Comparison of ENCODE assay signal across 15 cellular contexts in genomic region chr9:136764301-136764891, GRCh38. TPM values are rescaled to one million over a fixed set of nuclear protein-coding genes. Genes with fewer than 3 reads are reported as not detected.
A peak's percentile ranks its signal among the peaks of the same experiment; 100 is the strongest.
DNase-seq lines count a peak whose midpoint lies in the region; ATAC-seq and TF ChIP-seq lines count a peak whose summit lies in the region.
"Had no signal": no experiment of that assay in that cellular context is flagged by ENCODE, and none has a peak within 500 bp of the region (broad histone marks: within the 10 kb centered on the region; RNA-seq: fewer than 3 reads in every experiment).

Gene LCN15, minus strand, starts transcription at chr9:136764518. Its CDS starts 30 bp downstream, at chr9:136764488.

- DNase-seq in left ventricle myocardium superior (no peak), right atrium auricular region (ENCODE audit: low spot score) (no peak), NCI-H345 treated with DMSO at 0.1 percent for 48 hours (lab: John Stamatoyannopoulos, UW; ENCODE audit: unreplicated experiment) (peak; percentile 75), iPS DF 6.9 (ENCODE audit: low read depth, low spot score) (no peak), upper lobe of right lung (peak; percentile 60), head of caudate nucleus (no peak), iPS-NIHi11 (ENCODE audit: low spot score) (no peak)
- DNase-seq in effector CD4-positive, alpha-beta T cell = no peak
- DNase-seq: activated T-cell treated with anti-CD3 and anti-CD28 coated beads, Interleukin-2, amount 50 U/mL, for 48 hours; DMS79 treated with DMSO at 0.1 percent for 48 hours; foreskin keratinocyte; left lung; NCI-H1105 treated with DMSO at 0.1 percent for 48 hours; stimulated activated naive CD8-positive, alpha-beta T cell treated with anti-CD3 and anti-CD28 coated beads, Interleukin-15, amount 100 ng/mL, for 72 hours had no signal

- no peak within 1 kb of the TSS for H3K4me3 ChIP-seq in right atrium auricular region
- H3K4me3 ChIP-seq in iPS DF 6.9 (ENCODE audit: low read length) = peak within 1 kb of the TSS; percentile 10; the same call in 1 of the 2 replicates
- no peak within 1 kb of the TSS for H3K4me3 ChIP-seq in upper lobe of right lung
- H3K4me3 ChIP-seq: left lung had no signal

- H3K27ac ChIP-seq in right atrium auricular region (no peak within 1 kb of the TSS), iPS DF 6.9 (ENCODE audit: low read length) (no peak within 1 kb of the TSS), upper lobe of right lung (no peak within 1 kb of the TSS)
- H3K27ac ChIP-seq: foreskin keratinocyte, left lung had no signal

- H3K27me3 ChIP-seq in right atrium auricular region (no peaks in the 10 kb centered on the region), iPS DF 6.9 (ENCODE audit: control insufficient read depth, insufficient read depth, low read length) (no peaks in the 10 kb centered on the region), upper lobe of right lung (no peaks in the 10 kb centered on the region)

- no peaks in the 10 kb centered on the region for H3K9me3 ChIP-seq in right atrium auricular region
- no peaks in the 10 kb centered on the region for H3K9me3 ChIP-seq in iPS DF 6.9 (ENCODE audit: control insufficient read depth, insufficient read depth, low read length)
- no peaks in the 10 kb centered on the region for H3K9me3 ChIP-seq in upper lobe of right lung
- H3K9me3 ChIP-seq: left lung had no signal

- peak; percentile 4 for ATAC-seq in left ventricle myocardium superior
- no peak for ATAC-seq in upper lobe of right lung
- ATAC-seq: foreskin keratinocyte; left lung; stimulated activated naive CD8-positive, alpha-beta T cell treated with anti-CD3 and anti-CD28 coated beads, Interleukin-15, amount 100 ng/mL, for 72 hours had no signal

- TF ChIP-seq CTCF in right atrium auricular region (IDR thresholded peaks at IDR 0.05) (no peak), upper lobe of right lung (IDR thresholded peaks at IDR 0.05) (no peak)

- H3K36me3 ChIP-seq in right atrium auricular region = no peaks in the 10 kb centered on the region
- no peaks in the 10 kb centered on the region for H3K36me3 ChIP-seq in iPS DF 6.9 (ENCODE audit: control insufficient read depth, insufficient read depth, low read length)
- no peaks in the 10 kb centered on the region for H3K36me3 ChIP-seq in upper lobe of right lung
- H3K36me3 ChIP-seq: left lung had no signal

- intact Hi-C loops in left ventricle myocardium superior (cut with micrococcal nuclease) (no loop called here), upper lobe of right lung (cut with DNase I) (no loop called here), head of caudate nucleus (cut with DNase I) (no loop called here)

- H3K4me1 ChIP-seq in right atrium auricular region (peaks cover 0 to 11% of the 10 kb centered on the region in 2 donors), iPS DF 6.9 (ENCODE audit: control insufficient read depth, insufficient read depth, low read length) (0 out of 2 replicates have a peak, but pooled peaks cover 4% of the 10 kb centered on the region), upper lobe of right lung (no peaks in the 10 kb centered on the region)
- H3K4me1 ChIP-seq: foreskin keratinocyte, left lung had no signal

- WGBS in iPS DF 6.9 (ENCODE audit: insufficient coverage, insufficient read length) = no CpG with 5 or more reads among the region's 14 CpGs

RNA-seq across cellular contexts. Expression of gene LCN15, which starts in this region (rescaled TPM):
- total RNA-seq in left ventricle myocardium superior = 0.59 TPM
- 1 to 10 TPM in 1 of 2 donors, under 1 TPM in 1; 0.63 to 1.4 TPM for total RNA-seq in right atrium auricular region
- total RNA-seq in upper lobe of right lung = not detected
- total RNA-seq: foreskin keratinocyte, left lung, neural crest cell had no signal

Comparison
In these comparisons a context has a peak if more than half of its experiments do, and no peak if none do; other contexts are left out.
1. Peak in ATAC-seq in left ventricle myocardium superior; RNA of the gene not detected or under 1 TPM.
2. Peak in DNase-seq in upper lobe of right lung; RNA of the gene not detected or under 1 TPM.